Comparison of ENCODE assay signal across 17 cellular contexts in the genomic region with DNA sequence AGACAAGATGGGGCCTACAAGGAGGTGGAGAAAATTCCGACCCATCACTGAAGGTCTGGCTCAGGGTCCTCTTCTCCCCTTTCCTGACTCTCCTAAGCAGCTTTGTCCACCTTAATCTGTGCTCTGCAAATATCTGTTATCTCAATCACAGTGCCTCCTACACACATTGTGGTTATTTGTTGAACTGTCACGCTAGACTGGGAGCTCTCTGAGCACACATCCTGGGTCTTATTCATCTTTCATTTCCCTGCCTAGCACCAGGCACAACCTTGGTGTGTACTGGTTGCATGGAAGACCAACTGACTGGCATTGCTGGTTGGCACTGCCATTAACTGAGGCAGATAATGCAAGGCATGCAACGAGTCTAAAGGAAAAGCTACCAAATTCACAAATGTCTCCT.
DNase-seq lines count a peak whose midpoint lies in the region; ATAC-seq and TF ChIP-seq lines count a peak whose summit lies in the region.
"Had no signal": no experiment of that assay in that cellular context is flagged by ENCODE, and none has a peak within 500 bp of the region (broad histone marks: within the 10 kb centered on the region; RNA-seq: fewer than 3 reads in every experiment).

No MANE protein-coding gene starts in this region.

- no peak overlapping the region for H3K4me3 ChIP-seq in BLaER1 treated with 17β-estradiol and CSF1 and Interleukin-3, amounts not matched to agents 10 nM and 100 nM
- H3K4me3 ChIP-seq in PC-3 (ENCODE audit: low read length) = no peak overlapping the region
- H3K4me3 ChIP-seq: HAP-1 had no signal

- no peaks in the 10 kb centered on the region for H3K27me3 ChIP-seq in BLaER1 treated with 17β-estradiol and CSF1 and Interleukin-3, amounts not matched to agents 10 nM and 100 nM
- no peaks in the 10 kb centered on the region for H3K27me3 ChIP-seq in PC-3 (ENCODE audit: low read length)

- H3K9ac ChIP-seq in BLaER1 treated with 17β-estradiol and CSF1 and Interleukin-3, amounts not matched to agents 10 nM and 100 nM = no peak overlapping the region
- H3K9ac ChIP-seq in PC-3 (ENCODE audit: low read length) = peak overlapping the region; percentile 68; the same call in 1 of the 2 replicates

- H3K9me3 ChIP-seq in BLaER1 treated with 17β-estradiol and CSF1 and Interleukin-3, amounts not matched to agents 10 nM and 100 nM (replicated peaks in 1 of 11) = no peaks in the 10 kb centered on the region
- no peaks in the 10 kb centered on the region for H3K9me3 ChIP-seq in PC-3 (ENCODE audit: low read length)
- H3K9me3 ChIP-seq: Caco-2, HAP-1 had no signal

- CTCF ChIA-PET in PC-3 (lab: Charles Lee) = no interaction called here

- peaks cover 0 to 23% (median 15%) of the 10 kb centered on the region in 10 experiments; a peak in 14 of 20 replicates for H3K4me1 ChIP-seq in BLaER1 treated with 17β-estradiol and CSF1 and Interleukin-3, amounts not matched to agents 10 nM and 100 nM
- peaks cover 50% of the 10 kb centered on the region for H3K4me1 ChIP-seq in PC-3 (ENCODE audit: insufficient read depth, low read length)
- H3K4me1 ChIP-seq: Caco-2, HAP-1 had no signal

- no peaks in the 10 kb centered on the region for H4K20me1 ChIP-seq in BLaER1 treated with 17β-estradiol and CSF1 and Interleukin-3, amounts not matched to agents 10 nM and 100 nM
- no peaks in the 10 kb centered on the region for H4K20me1 ChIP-seq in PC-3 (ENCODE audit: low read length)

- H3K27ac ChIP-seq in BLaER1 treated with 17β-estradiol and CSF1 and Interleukin-3, amounts not matched to agents 10 nM and 100 nM = no peak overlapping the region
- H3K27ac ChIP-seq in PC-3 (ENCODE audit: low read length) = peak overlapping the region; percentile 92
- H3K27ac ChIP-seq: C4-2B had no signal

- POLR2A ChIA-PET in PC-3 (lab: Charles Lee; ENCODE audit: unreplicated experiment) = no interaction called here

- H3K27ac Mint-ChIP-seq in osteocyte (ENCODE audit: unreplicated experiment) = no peak overlapping the region
- H3K27ac Mint-ChIP-seq: CD8-positive, alpha-beta T cell; HFFc6 had no signal

- no peaks in the 10 kb centered on the region for H3K79me2 ChIP-seq in PC-3 (ENCODE audit: low read length)

- no peak for TF ChIP-seq CTCF in PC-3 (conservative IDR thresholded peaks at IDR 0.05; ENCODE audit: low read depth, low read length)
- TF ChIP-seq CTCF in osteocyte (IDR thresholded peaks at IDR 0.05) = no peak

- no peak overlapping the region for H3K4me3 Mint-ChIP-seq in osteocyte (ENCODE audit: unreplicated experiment)
- H3K4me3 Mint-ChIP-seq: CD4-positive, CD25-positive, alpha-beta regulatory T cell; CD8-positive, alpha-beta T cell; HFFc6 had no signal

- DNase-seq in Daoy (ENCODE audit: low read depth) = peak; percentile 43
- DNase-seq in PC-3 = peak; percentile 59
- DNase-seq in kidney glomerular epithelial cell (lab: John Stamatoyannopoulos, UW) = peak; percentile 71
- no peak for DNase-seq in NCI-H1417 (lab: John Stamatoyannopoulos, UW)
- no peak for DNase-seq in osteocyte (ENCODE audit: extremely low spot score, unreplicated experiment)
- DNase-seq: 8988T; Caco-2; CD4-positive, CD25-positive, alpha-beta regulatory T cell; CD8-positive, alpha-beta T cell; DMS153; DMS79 treated with DMSO at 0.1 percent for 48 hours; GOT3; HFFc6 had no signal

- H3K4me1 Mint-ChIP-seq in osteocyte (ENCODE audit: unreplicated experiment) = peaks cover 29% of the 10 kb centered on the region
- H3K4me1 Mint-ChIP-seq: CD4-positive, CD25-positive, alpha-beta regulatory T cell had no signal

- BruUV-seq in PC-3 (replicated peaks; lab: Mats Ljungman, UMichigan) = no TSS peak

- no peak overlapping the region for H2AFZ ChIP-seq in PC-3 (ENCODE audit: low read length)

- intact Hi-C loops in PC-3 (cut with micrococcal nuclease) = no loop called here

- H3K9me2 ChIP-seq in PC-3 (replicated peaks; ENCODE audit: low read length) = no peaks in the 10 kb centered on the region

- no peaks in the 10 kb centered on the region for H3K9me3 Mint-ChIP-seq in osteocyte (ENCODE audit: unreplicated experiment)
- H3K9me3 Mint-ChIP-seq: CD8-positive, alpha-beta T cell; HFFc6 had no signal

- no peaks in the 10 kb centered on the region for H3K27me3 Mint-ChIP-seq in osteocyte (ENCODE audit: unreplicated experiment)
- H3K27me3 Mint-ChIP-seq: CD4-positive, CD25-positive, alpha-beta regulatory T cell had no signal

- H3K4me2 ChIP-seq in BLaER1 treated with 17β-estradiol and CSF1 and Interleukin-3, amounts not matched to agents 10 nM and 100 nM = peak overlapping the region in 6 of 11 experiments; percentile 1 to 37 (median 18); a peak in 4 of 22 replicates
- H3K4me2 ChIP-seq in PC-3 (ENCODE audit: low read length) = no peak overlapping the region

- ATAC-seq in PC-3 (peak; percentile 14; the same call in 1 of the 2 replicates), GM21529 (IDR thresholded peaks at IDR 0.05; ENCODE audit: unreplicated experiment) (no peak)
- ATAC-seq: CD8-positive, alpha-beta T cell had no signal

- no peaks in the 10 kb centered on the region for H3F3A ChIP-seq in PC-3 (ENCODE audit: low read length, unreplicated experiment)

- no peaks in the 10 kb centered on the region for H3K36me3 Mint-ChIP-seq in osteocyte (ENCODE audit: unreplicated experiment)
- H3K36me3 Mint-ChIP-seq: CD4-positive, CD25-positive, alpha-beta regulatory T cell; CD8-positive, alpha-beta T cell had no signal

- no peaks in the 10 kb centered on the region for H3K36me3 ChIP-seq in BLaER1 treated with 17β-estradiol and CSF1 and Interleukin-3, amounts not matched to agents 10 nM and 100 nM
- no peaks in the 10 kb centered on the region for H3K36me3 ChIP-seq in PC-3 (ENCODE audit: low read depth, low read length)
- H3K36me3 ChIP-seq: HAP-1 had no signal

Comparison
In these comparisons a context has a peak if more than half of its experiments do, and no peak if none do; other contexts are left out.
1. DNase-seq: peak in Daoy (single experiment), PC-3 (single experiment) and kidney glomerular epithelial cell (single experiment); none in NCI-H1417 (0 of 3) and osteocyte (single experiment).